ENCODE assay signal across 1 cellular context in genomic region chr7:100817097-100817496, GRCh38.
A peak's percentile ranks its signal among the peaks of the same experiment; 100 is the strongest.
TF ChIP-seq lines count a peak whose summit lies in the region.

No MANE protein-coding gene starts in this region.

TF ChIP-seq in K562, 482 proteins besides CTCF, POLR2A, EP300 and RAD21:
- no peak for TF ChIP-seq MITF (IDR thresholded peaks at IDR 0.05)
- TF ChIP-seq RBFOX2 (IDR thresholded peaks at IDR 0.05; ENCODE audit: low read depth, low read length), result peak; percentile 48
- peak; percentile 30 for TF ChIP-seq HMGN3 (IDR thresholded peaks at IDR 0.05; ENCODE audit: borderline replicate concordance, extremely low read depth, insufficient read length, low read depth, low read length)
- no peak for TF ChIP-seq FOXJ3 (CRISPR knock-in tag; IDR thresholded peaks at IDR 0.05)
- peak; percentile 64 for TF ChIP-seq POLR2G (IDR thresholded peaks at IDR 0.05; ENCODE audit: low read depth, low read length)
TF ChIP-seq in K562: peak in this region for 3.
